In the genomic region with DNA sequence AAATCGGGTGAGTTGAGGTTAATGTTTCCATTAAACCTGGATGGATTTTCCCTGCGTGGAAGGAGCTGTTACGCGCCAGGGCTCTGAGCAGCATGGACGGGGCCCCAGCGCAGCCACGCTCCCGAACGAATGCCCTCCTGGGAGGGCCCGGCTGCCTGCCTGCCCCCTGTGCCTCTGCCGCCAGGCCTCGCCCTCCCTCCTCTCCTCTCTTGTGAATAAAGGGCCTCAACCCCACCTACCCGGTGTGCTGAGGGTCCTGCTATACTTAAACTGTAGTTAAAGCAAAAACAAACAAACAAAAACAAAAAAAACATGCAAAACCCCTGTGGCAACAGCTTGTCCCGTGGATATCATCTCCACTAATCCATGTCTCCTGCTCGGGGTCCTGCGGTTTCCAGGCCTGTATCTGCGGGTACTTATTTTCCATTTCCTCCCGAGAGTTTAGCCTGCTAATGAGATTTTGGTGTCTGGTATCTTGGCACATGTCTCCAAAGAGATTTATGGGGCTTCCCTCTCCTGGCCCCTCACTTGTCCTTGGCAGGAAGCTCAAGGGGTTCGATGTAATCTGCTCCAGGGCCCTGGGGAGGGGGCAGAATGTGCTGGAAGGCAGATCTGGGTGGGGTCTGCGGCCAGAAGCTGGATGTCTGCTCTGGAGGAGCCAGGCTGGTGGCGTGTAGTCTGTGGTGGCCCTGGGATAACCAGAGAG, we compare ENCODE assay signal across 16 cellular contexts.
DNase-seq lines count a peak whose midpoint lies in the region; ATAC-seq and TF ChIP-seq lines count a peak whose summit lies in the region.
"Had no signal": no experiment of that assay in that cellular context is flagged by ENCODE, and none has a peak within 500 bp of the region (broad histone marks: within the 10 kb centered on the region; RNA-seq: fewer than 3 reads in every experiment).

No MANE protein-coding gene starts in this region.

- no peak for ATAC-seq in GM18867 (IDR thresholded peaks at IDR 0.05; ENCODE audit: unreplicated experiment)
- ATAC-seq: natural killer cell treated with Interleukin-12 subunit alpha and Interleukin-12 subunit beta and Interleukin-15 and Interleukin-18, amount 100 ng/mL, for 72 hours had no signal

- H3K27me3 ChIP-seq in left ventricle myocardium inferior (ENCODE audit: low read depth) (peaks cover 46% of the 10 kb centered on the region), spleen (replicated peaks in 1 of 7) (peaks cover 0 to 58% (median 19%) of the 10 kb centered on the region in 7 donors)
- H3K27me3 ChIP-seq: thyroid gland had no signal

- peaks cover 10% of the 10 kb centered on the region for H3K9me3 Mint-ChIP-seq in activated naive CD4-positive, alpha-beta T cell treated with anti-CD3 and anti-CD28 coated beads, Interleukin-2, amount 10 ng/mL, durations not matched to agents 7 days and 5 days
- H3K9me3 Mint-ChIP-seq: natural killer cell treated with Interleukin-12 subunit alpha and Interleukin-12 subunit beta and Interleukin-15 and Interleukin-18, amount 100 ng/mL, for 72 hours had no signal

- H3K4me1 ChIP-seq in left ventricle myocardium inferior: peaks cover 25% of the 10 kb centered on the region
- H3K4me1 ChIP-seq in spleen: peaks cover 0 to 56% (median 12%) of the 10 kb centered on the region in 6 donors
- H3K4me1 ChIP-seq: thyroid gland had no signal

- H3K4me3 ChIP-seq in left ventricle myocardium inferior (peak overlapping the region; percentile 35), spleen (peak overlapping the region in 5 of 8 donors; percentile 6 to 45 (median 13))
- H3K4me3 ChIP-seq: skin epidermis, thyroid gland had no signal

- peaks cover 10% of the 10 kb centered on the region for H3K9me3 ChIP-seq in left ventricle myocardium inferior (replicated peaks)
- H3K9me3 ChIP-seq in spleen: peaks cover 0 to 13% (median 10%) of the 10 kb centered on the region in 8 donors
- H3K9me3 ChIP-seq: thyroid gland had no signal

- WGBS in spleen, 5 donors: 19 to 30% (median 25%) methylated on average over 17 to 21 of the region's 21 CpGs

- no peak for TF ChIP-seq CTCF in left ventricle myocardium inferior (IDR thresholded peaks at IDR 0.05; ENCODE audit: borderline replicate concordance)
- no peak for TF ChIP-seq CTCF in spleen (IDR thresholded peaks at IDR 0.05 in 8 of 11, conservative IDR thresholded peaks at IDR 0.05 in 3 of 11)

- peaks cover 6% of the 10 kb centered on the region for H3K36me3 Mint-ChIP-seq in activated naive CD4-positive, alpha-beta T cell treated with anti-CD3 and anti-CD28 coated beads, Interleukin-2, amount 10 ng/mL, durations not matched to agents 7 days and 5 days

- peaks cover 51% of the 10 kb centered on the region for H3K27me3 Mint-ChIP-seq in activated naive CD4-positive, alpha-beta T cell treated with anti-CD3 and anti-CD28 coated beads, Interleukin-2, amount 10 ng/mL, durations not matched to agents 7 days and 5 days
- H3K27me3 Mint-ChIP-seq: activated CD4-positive, alpha-beta T cell treated with anti-CD3 and anti-CD28 coated beads, Interleukin-2, amount 10 ng/mL, durations not matched to agents 24 days and 14 days had no signal

- no peaks in the 10 kb centered on the region for H3K36me3 ChIP-seq in left ventricle myocardium inferior
- no peaks in the 10 kb centered on the region for H3K36me3 ChIP-seq in spleen
- H3K36me3 ChIP-seq: thyroid gland had no signal

- no peak overlapping the region for H3K4me3 Mint-ChIP-seq in activated naive CD4-positive, alpha-beta T cell treated with anti-CD3 and anti-CD28 coated beads, Interleukin-2, amount 10 ng/mL, durations not matched to agents 7 days and 5 days
- H3K4me3 Mint-ChIP-seq: activated CD4-positive, alpha-beta T cell treated with anti-CD3 and anti-CD28 coated beads, Interleukin-2, amount 10 ng/mL, durations not matched to agents 24 days and 14 days; natural killer cell treated with Interleukin-12 subunit alpha and Interleukin-12 subunit beta and Interleukin-15 and Interleukin-18, amount 100 ng/mL, for 72 hours had no signal

- H3K4me1 Mint-ChIP-seq in activated naive CD4-positive, alpha-beta T cell treated with anti-CD3 and anti-CD28 coated beads, Interleukin-2, amount 10 ng/mL, durations not matched to agents 7 days and 5 days: peaks cover 38% of the 10 kb centered on the region

- no peak for TF ChIP-seq POLR2A in spleen (IDR thresholded peaks at IDR 0.05)

- H3K27ac ChIP-seq in left ventricle myocardium inferior (replicated peaks): no peak overlapping the region
- peak overlapping the region in 2 of 8 donors; percentile 52 to 57 for H3K27ac ChIP-seq in spleen
- H3K27ac ChIP-seq: thyroid gland had no signal

- DNase-seq in NCI-H187 (lab: John Stamatoyannopoulos, UW) (peak; percentile 11 to 42), NCI-H187 treated with DMSO at 0.1 percent for 48 hours (lab: John Stamatoyannopoulos, UW) (no peak), NCI-H82 (lab: John Stamatoyannopoulos, UW) (peak; percentile 98), left ventricle myocardium inferior (no peak), spleen (peak; percentile 14)
- no peak for DNase-seq in activated naive CD4-positive, alpha-beta T cell treated with anti-CD3 and anti-CD28 coated beads, Interleukin-2, amount 10 ng/mL, durations not matched to agents 7 days and 5 days
- DNase-seq in activated CD8-positive, alpha-beta memory T cell treated with anti-CD3 and anti-CD28 coated beads for 24 hours: no peak
- DNase-seq: KG1, kidney glomerular epithelial cell, NCI-H2029 treated with DMSO at 0.1 percent for 48 hours, T-helper 2 cell had no signal

- intact Hi-C loops in left ventricle myocardium inferior (cut with micrococcal nuclease): no loop called here
- intact Hi-C loops in spleen (cut with DNase I; ENCODE audit: low total_unique reads): no loop called here

- H3K27ac Mint-ChIP-seq in activated naive CD4-positive, alpha-beta T cell treated with anti-CD3 and anti-CD28 coated beads, Interleukin-2, amount 10 ng/mL, durations not matched to agents 7 days and 5 days: no peak overlapping the region
- H3K27ac Mint-ChIP-seq: activated CD4-positive, alpha-beta T cell treated with anti-CD3 and anti-CD28 coated beads, Interleukin-2, amount 10 ng/mL, durations not matched to agents 24 days and 14 days; natural killer cell treated with Interleukin-12 subunit alpha and Interleukin-12 subunit beta and Interleukin-15 and Interleukin-18, amount 100 ng/mL, for 72 hours had no signal

- CTCF ChIA-PET in activated naive CD4-positive, alpha-beta T cell treated with anti-CD3 and anti-CD28 coated beads, Interleukin-2, amount 10 ng/mL, durations not matched to agents 7 days and 5 days (lab: Charles Lee): no interaction called here

Comparison
In these comparisons a context has a peak if more than half of its experiments do, and no peak if none do; other contexts are left out.
1. DNase-seq: peak in NCI-H187 (2 of 2), NCI-H82 (single experiment) and spleen (single experiment); none in NCI-H187 treated with DMSO at 0.1 percent for 48 hours (single experiment), left ventricle myocardium inferior (single experiment), activated naive CD4-positive, alpha-beta T cell treated with anti-CD3 and anti-CD28 coated beads, Interleukin-2, amount 10 ng/mL, durations not matched to agents 7 days and 5 days (single experiment) and activated CD8-positive, alpha-beta memory T cell treated with anti-CD3 and anti-CD28 coated beads for 24 hours (single experiment).